In genomic region chr7:105477908-105478307, GRCh38 we compare ENCODE assay signal across 29 cellular contexts.
"Had no signal": no experiment of that assay in that cellular context is flagged by ENCODE, and none has a peak within 500 bp of the region (broad histone marks: within the 10 kb centered on the region; RNA-seq: fewer than 3 reads in every experiment).

No MANE protein-coding gene starts in this region.

- H3K4me1 ChIP-seq: stomach, suprapubic skin, testis, thyroid gland, tibial artery, tibial nerve, transverse colon, upper lobe of left lung, upper lobe of right lung, uterus, vagina had no signal

- H3K9me3 Mint-ChIP-seq: stimulated activated effector memory CD8-positive, alpha-beta T cell treated with anti-CD3 and anti-CD28 coated beads, Interleukin-12 subunit alpha, Interleukin-12 subunit beta, amount 100 ng/mL, for 72 hours; stimulated activated memory B cell treated with anti-CD40 and anti-IgM and Interleukin-4, amounts not matched to agents 10 μg/mL and 1 μg/mL and 100 μg/mL, for 72 hours; stimulated activated naive B cell treated with anti-CD40 and anti-IgM and Interleukin-4, amounts not matched to agents 10 μg/mL and 1 μg/mL and 100 μg/mL, for 72 hours; stimulated activated naive CD8-positive, alpha-beta T cell treated with anti-CD3 and anti-CD28 coated beads, Interleukin-15, amount 100 ng/mL, for 72 hours; stimulated activated naive CD8-positive, alpha-beta T cell treated with anti-CD3 and anti-CD28 coated beads, Interleukin-15, Interleukin-2, amounts not matched to agents 100 ng/mL and 50 ng/mL, for 24 hours; type B pancreatic cell had no signal

- H3K4me3 ChIP-seq: stomach, suprapubic skin, testis, thoracic aorta, thyroid gland, tibial artery, tibial nerve, transverse colon, upper lobe of left lung, upper lobe of right lung, uterus, vagina had no signal

- FAIRE-seq: urothelium cell line had no signal

- H3K36me3 ChIP-seq: thoracic aorta, transverse colon, uterus had no signal

- ATAC-seq: stimulated activated effector memory CD8-positive, alpha-beta T cell treated with anti-CD3 and anti-CD28 coated beads, Interleukin-12 subunit alpha, Interleukin-12 subunit beta, amount 100 ng/mL, for 72 hours; stimulated activated memory B cell treated with anti-CD40 and anti-IgM and Interleukin-4, amounts not matched to agents 10 μg/mL and 1 μg/mL and 100 μg/mL, for 72 hours; stimulated activated naive B cell treated with anti-CD40 and anti-IgM and Interleukin-4, amounts not matched to agents 10 μg/mL and 1 μg/mL and 100 μg/mL, for 72 hours; stimulated activated naive CD8-positive, alpha-beta T cell treated with anti-CD3 and anti-CD28 coated beads, Interleukin-15, amount 100 ng/mL, for 72 hours; stimulated activated naive CD8-positive, alpha-beta T cell treated with anti-CD3 and anti-CD28 coated beads, Interleukin-15, Interleukin-2, amounts not matched to agents 100 U/mL and 50 U/mL, for 24 hours; upper lobe of right lung had no signal

- H3K27me3 Mint-ChIP-seq: stimulated activated memory B cell treated with anti-CD40 and anti-IgM and Interleukin-4, amounts not matched to agents 10 μg/mL and 1 μg/mL and 100 μg/mL, for 72 hours; stimulated activated naive B cell treated with anti-CD40 and anti-IgM and Interleukin-4, amounts not matched to agents 10 μg/mL and 1 μg/mL and 100 μg/mL, for 72 hours; stimulated activated naive CD8-positive, alpha-beta T cell treated with anti-CD3 and anti-CD28 coated beads, Interleukin-15, amount 100 ng/mL, for 72 hours; stimulated activated naive CD8-positive, alpha-beta T cell treated with anti-CD3 and anti-CD28 coated beads, Interleukin-15, Interleukin-2, amounts not matched to agents 100 ng/mL and 50 ng/mL, for 24 hours; type B pancreatic cell had no signal

- H3K27ac ChIP-seq: stomach, suprapubic skin, testis, thoracic aorta, thyroid gland, tibial artery, tibial nerve, transverse colon, upper lobe of left lung, upper lobe of right lung, uterus, vagina had no signal

- H3K4me1 Mint-ChIP-seq: stimulated activated effector memory CD8-positive, alpha-beta T cell treated with anti-CD3 and anti-CD28 coated beads, Interleukin-12 subunit alpha, Interleukin-12 subunit beta, amount 100 ng/mL, for 72 hours; stimulated activated memory B cell treated with anti-CD40 and anti-IgM and Interleukin-4, amounts not matched to agents 10 μg/mL and 1 μg/mL and 100 μg/mL, for 72 hours; stimulated activated naive B cell treated with anti-CD40 and anti-IgM and Interleukin-4, amounts not matched to agents 10 μg/mL and 1 μg/mL and 100 μg/mL, for 72 hours; stimulated activated naive CD8-positive, alpha-beta T cell treated with anti-CD3 and anti-CD28 coated beads, Interleukin-15, amount 100 ng/mL, for 72 hours had no signal

- DNase-seq: stimulated activated CD4-positive, alpha-beta T cell treated with anti-CD3 and anti-CD28 coated beads, Interleukin-2, amount 100 ng/mL, for 48 hours; stimulated activated CD4-positive, alpha-beta T cell treated with anti-CD3 and anti-CD28 coated beads, Interleukin-4, amount 100 ng/mL, for 1 hour; stimulated activated CD4-positive, alpha-beta T cell treated with anti-CD3 and anti-CD28 coated beads, Interleukin-4, amount 100 ng/mL, for 24 hours; stimulated activated CD4-positive, alpha-beta T cell treated with anti-CD3 and anti-CD28 coated beads, Interleukin-4, amount 100 ng/mL, for 4 hours; stimulated activated CD8-positive, alpha-beta memory T cell treated with anti-CD3 and anti-CD28 coated beads, Interleukin-4, amount 100 ng/mL, for 48 hours; stimulated activated naive B cell treated with anti-CD40 and anti-IgM and Interleukin-4, amounts not matched to agents 10 μg/mL and 1 μg/mL and 100 μg/mL, for 72 hours; stimulated activated naive CD4-positive, alpha-beta T cell; stimulated activated naive CD4-positive, alpha-beta T cell treated with Interleukin-2 at 50 U/mL for 16 hours; stimulated activated naive CD8-positive, alpha-beta T cell treated with anti-CD3 and anti-CD28 coated beads, Interleukin-15, amount 100 ng/mL, for 72 hours; stimulated activated naive CD8-positive, alpha-beta T cell treated with anti-CD3 and anti-CD28 coated beads, Interleukin-15, Interleukin-2, amounts not matched to agents 100 U/mL and 50 U/mL, for 24 hours; stomach; substantia nigra; testis; thyroid gland; tibial artery; transverse colon; trophoblast cell; upper lobe of left lung; upper lobe of right lung; uterus had no signal

- H3K9me3 ChIP-seq: stomach, suprapubic skin, testis, thoracic aorta, thyroid gland, tibial artery, tibial nerve, transverse colon, upper lobe of left lung, upper lobe of right lung, uterus, vagina had no signal

- H3K27me3 ChIP-seq: stomach, suprapubic skin, testis, thyroid gland, tibial artery, tibial nerve, transverse colon, upper lobe of left lung, upper lobe of right lung, uterus, vagina had no signal

- H3K27ac Mint-ChIP-seq: stimulated activated effector memory CD8-positive, alpha-beta T cell treated with anti-CD3 and anti-CD28 coated beads, Interleukin-12 subunit alpha, Interleukin-12 subunit beta, amount 100 ng/mL, for 72 hours; stimulated activated memory B cell treated with anti-CD40 and anti-IgM and Interleukin-4, amounts not matched to agents 10 μg/mL and 1 μg/mL and 100 μg/mL, for 72 hours; stimulated activated naive B cell treated with anti-CD40 and anti-IgM and Interleukin-4, amounts not matched to agents 10 μg/mL and 1 μg/mL and 100 μg/mL, for 72 hours; stimulated activated naive CD8-positive, alpha-beta T cell treated with anti-CD3 and anti-CD28 coated beads, Interleukin-15, amount 100 ng/mL, for 72 hours; stimulated activated naive CD8-positive, alpha-beta T cell treated with anti-CD3 and anti-CD28 coated beads, Interleukin-15, Interleukin-2, amounts not matched to agents 100 ng/mL and 50 ng/mL, for 24 hours; type B pancreatic cell had no signal

- H3K4me3 Mint-ChIP-seq: stimulated activated effector memory CD8-positive, alpha-beta T cell treated with anti-CD3 and anti-CD28 coated beads, Interleukin-12 subunit alpha, Interleukin-12 subunit beta, amount 100 ng/mL, for 72 hours; stimulated activated memory B cell treated with anti-CD40 and anti-IgM and Interleukin-4, amounts not matched to agents 10 μg/mL and 1 μg/mL and 100 μg/mL, for 72 hours; stimulated activated naive B cell treated with anti-CD40 and anti-IgM and Interleukin-4, amounts not matched to agents 10 μg/mL and 1 μg/mL and 100 μg/mL, for 72 hours; stimulated activated naive CD8-positive, alpha-beta T cell treated with anti-CD3 and anti-CD28 coated beads, Interleukin-15, amount 100 ng/mL, for 72 hours; stimulated activated naive CD8-positive, alpha-beta T cell treated with anti-CD3 and anti-CD28 coated beads, Interleukin-15, Interleukin-2, amounts not matched to agents 100 ng/mL and 50 ng/mL, for 24 hours; type B pancreatic cell had no signal
